ENCODE assay signal across 31 cellular contexts in the genomic region with DNA sequence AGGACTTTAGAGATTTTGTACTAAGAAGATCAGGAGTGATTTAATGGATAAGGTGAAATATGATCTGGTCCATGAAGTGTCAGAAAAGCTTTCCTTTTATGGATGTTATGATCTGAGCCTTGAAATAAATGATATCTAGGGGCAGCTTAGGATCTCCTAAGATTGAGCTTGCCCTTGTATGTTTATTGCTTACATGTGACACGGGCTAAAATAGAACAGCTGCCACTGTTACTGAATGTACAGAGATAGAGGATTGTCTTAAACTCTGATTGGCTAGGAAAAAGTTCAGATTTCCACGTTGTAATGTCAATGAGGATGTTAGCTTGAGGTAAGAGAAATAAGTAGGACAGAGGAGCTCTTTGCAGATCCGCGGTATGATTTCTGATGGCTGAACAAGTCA.
"Had no signal": no experiment of that assay in that cellular context is flagged by ENCODE, and none has a peak within 500 bp of the region (broad histone marks: within the 10 kb centered on the region; RNA-seq: fewer than 3 reads in every experiment).

No MANE protein-coding gene starts in this region.

- H3K27me3 ChIP-seq: MG63, Peyer's patch had no signal

- H3K4me1 ChIP-seq: Peyer's patch had no signal

- H3K9me3 ChIP-seq: MG63, Peyer's patch had no signal

- H3K4me3 ChIP-seq: MG63, Peyer's patch had no signal

- ATAC-seq: activated naive CD8-positive, alpha-beta T cell treated with anti-CD3 and anti-CD28 coated beads, Interleukin-2, amount 50 U/mL, for 24 hours; activated T-cell treated with anti-CD3 and anti-CD28 coated beads, Interleukin-2, amount 50 U/mL, for 4 hours; PC-3 had no signal

- DNase-seq: activated B cell treated with CpG ODN at 0.5 μM for 24 hours; activated CD4-positive, alpha-beta memory T cell treated with anti-CD3 and anti-CD28 coated beads for 36 hours; activated CD4-positive, alpha-beta T cell treated with anti-CD3 and anti-CD28 coated beads for 4 hours; activated CD4-positive, alpha-beta T cell treated with anti-CD3 and anti-CD28 coated beads, Interleukin-2, amount 50 U/mL, for 1 hour; activated CD4-positive, CD25-positive, alpha-beta regulatory T cell treated with anti-CD3 and anti-CD28 coated beads, Interleukin-2, amount 50 U/mL, for 72 hours; activated CD8-positive, alpha-beta memory T cell treated with anti-CD3 and anti-CD28 coated beads, Interleukin-2, amount 50 U/mL, for 4 hours; activated gamma-delta T cell treated with Interleukin-2 at 50 U/mL for 16 hours; activated naive CD4-positive, alpha-beta T cell treated with anti-CD3 and anti-CD28 coated beads for 36 hours; activated naive CD8-positive, alpha-beta T cell treated with anti-CD3 and anti-CD28 coated beads, Interleukin-2, amount 50 U/mL, for 24 hours; activated T-cell treated with anti-CD3 and anti-CD28 coated beads for 4 hours; activated T-cell treated with anti-CD3 and anti-CD28 coated beads, Interleukin-2, amount 50 U/mL, for 4 hours; anterior cingulate cortex; central memory CD4-positive, alpha-beta T cell; Kasumi-1; KG1; MG63; NCI-H1092; NCI-H1436 treated with DMSO at 0.1 percent for 48 hours; NCI-H1694 treated with DMSO at 0.1 percent for 48 hours; NCI-H2029; NCI-H345; NCI-H69; NK-92 treated with Interleukin-12 subunit alpha and Interleukin-12 subunit beta, amount 100 ng/mL, for 24 hours; PC-3; Peyer's patch; RPMI8226; SW 1271; T-helper 1 cell; T-helper 2 cell; T-helper 9 cell had no signal

- H3K27ac ChIP-seq: Peyer's patch, VCaP had no signal
